1 cellular context compared by ENCODE assay signal in the genomic region with DNA sequence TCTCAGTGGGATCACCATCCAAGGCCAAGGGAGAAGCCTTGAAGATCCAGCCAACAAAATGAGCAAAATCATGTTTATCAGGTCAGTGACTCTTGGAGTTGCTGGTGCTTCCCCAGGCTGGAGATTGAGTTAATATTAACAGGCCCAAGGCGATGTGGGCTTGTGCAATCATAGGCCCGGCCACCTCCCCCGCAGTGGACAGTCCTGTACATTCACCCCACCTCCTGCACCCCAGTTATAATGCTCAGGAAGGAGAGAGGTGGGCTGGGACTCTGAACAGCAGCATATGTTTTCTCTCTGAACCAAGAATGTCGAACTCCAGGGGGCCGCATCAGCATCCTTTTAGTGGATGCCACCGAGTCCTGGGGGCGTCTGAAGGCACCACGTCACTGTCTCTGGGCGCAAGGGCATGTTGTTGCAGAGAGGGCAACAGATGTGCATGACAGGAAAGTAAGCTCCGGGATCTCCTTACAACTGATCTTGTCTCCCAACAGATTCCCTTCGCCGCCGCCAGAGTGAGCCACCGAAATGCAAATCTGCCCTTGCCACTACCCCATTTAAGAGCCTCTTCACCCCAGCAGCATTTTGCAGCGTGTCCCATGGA.
A peak's percentile ranks its signal among the peaks of the same experiment; 100 is the strongest.
TF ChIP-seq lines count a peak whose summit lies in the region.

No MANE protein-coding gene starts in this region.

TF ChIP-seq in IMR-90, 13 proteins besides CTCF, POLR2A, EP300 and RAD21 (continued from another document):
- peak; percentile 58 for TF ChIP-seq SMC3 (IDR thresholded peaks at IDR 0.05; ENCODE audit: low read depth, low read length)
- TF ChIP-seq MAFK (IDR thresholded peaks at IDR 0.05; ENCODE audit: low read depth, low read length) = no peak
TF ChIP-seq in IMR-90: peak in this region for 2.
